Comparison of ENCODE assay signal across 8 cellular contexts in the genomic region with DNA sequence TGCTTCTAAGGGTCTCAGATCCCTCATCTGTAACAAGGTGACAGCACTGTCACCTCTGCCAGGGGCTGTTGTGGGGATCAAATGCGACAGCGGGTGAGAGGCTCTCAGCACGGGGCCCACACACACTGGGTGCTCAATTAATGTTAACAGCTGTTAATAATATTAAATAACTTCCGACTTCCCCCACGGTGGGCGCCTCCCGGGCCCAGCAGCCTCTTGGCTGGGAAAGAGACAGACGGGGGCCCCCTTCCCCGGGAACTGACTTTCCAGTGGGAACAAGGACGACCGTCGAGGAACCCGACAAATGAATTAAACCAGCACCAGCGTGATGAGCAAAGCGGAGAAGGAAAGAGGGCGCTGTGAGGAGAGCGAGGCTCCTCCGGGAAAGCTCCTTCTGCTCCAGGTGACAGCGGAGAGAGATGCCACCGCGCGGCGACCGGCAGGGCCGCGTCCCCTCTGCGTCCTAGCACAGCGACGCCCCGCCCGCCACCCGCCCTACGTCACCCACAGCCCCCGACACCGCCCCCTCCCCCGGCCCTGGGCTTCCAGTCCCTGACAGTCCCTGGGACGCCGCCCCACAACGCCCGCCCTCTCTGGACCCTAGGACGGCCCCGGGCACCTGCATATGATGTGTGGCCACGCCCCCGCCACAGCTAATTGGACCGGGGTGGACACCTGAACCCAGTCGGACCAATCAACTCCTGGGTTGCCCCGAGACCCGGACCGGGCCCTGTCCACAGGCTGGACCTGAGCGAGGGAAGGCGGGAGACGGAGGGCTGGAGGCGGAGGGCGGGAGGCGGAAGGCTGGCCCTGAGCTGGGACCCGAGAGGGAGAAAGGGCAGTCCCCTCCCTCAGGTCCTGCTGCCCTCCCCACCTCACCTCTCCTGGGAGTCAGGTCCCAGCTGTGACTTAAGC. TPM values are rescaled to one million over a fixed set of nuclear protein-coding genes. Genes with fewer than 3 reads are reported as not detected.
A peak's percentile ranks its signal among the peaks of the same experiment; 100 is the strongest.
DNase-seq lines count a peak whose midpoint lies in the region; ATAC-seq and TF ChIP-seq lines count a peak whose summit lies in the region.

No MANE protein-coding gene starts in this region.

- H3K4me1 Mint-ChIP-seq in naive thymus-derived CD4-positive, alpha-beta T cell: peaks cover 0 to 16% (median 11%) of the 10 kb centered on the region in 7 donors

- H3K27ac ChIP-seq in coronary artery (no peak overlapping the region), brain microvascular endothelial cell (no peak overlapping the region)
- H3K27ac ChIP-seq in naive thymus-derived CD4-positive, alpha-beta T cell (ENCODE audit: low read depth, low read length): no peak overlapping the region

- H3K9me3 Mint-ChIP-seq in naive thymus-derived CD4-positive, alpha-beta T cell: peaks cover 0 to 2% (median 0%) of the 10 kb centered on the region in 11 donors

- in situ Hi-C loops in brain microvascular endothelial cell (cut with HindIII; ENCODE audit: low pct_ligation_motif_present, low sequenced_read_pairs): loop anchor here (25.0 kb wide), 1 partner anchor 1448 kb away; a partner anchor contains a TSS

- CTCF ChIA-PET in naive thymus-derived CD4-positive, alpha-beta T cell (lab: Charles Lee): no interaction called here

- no peaks in the 10 kb centered on the region for H3K36me3 Mint-ChIP-seq in naive thymus-derived CD4-positive, alpha-beta T cell

- peak; percentile 92 for DNase-seq in DMS153 treated with DMSO at 0.1 percent for 48 hours (lab: John Stamatoyannopoulos, UW; ENCODE audit: unreplicated experiment)
- peak; percentile 77 to 95 for DNase-seq in NCI-H526 (lab: John Stamatoyannopoulos, UW)
- no peak for DNase-seq in coronary artery (ENCODE audit: low spot score)
- peak in 2 of 9 donors; percentile 7 to 28 for DNase-seq in naive thymus-derived CD4-positive, alpha-beta T cell
- DNase-seq in NCI-H2196 (lab: John Stamatoyannopoulos, UW; ENCODE audit: unreplicated experiment): no peak
- no peak for DNase-seq in EL
- DNase-seq in brain microvascular endothelial cell: no peak

- H3K4me3 Mint-ChIP-seq in naive thymus-derived CD4-positive, alpha-beta T cell: peak overlapping the region in 9 of 10 donors; percentile 44 to 80 (median 66)

- H3K27me3 Mint-ChIP-seq in naive thymus-derived CD4-positive, alpha-beta T cell: peaks cover 25 to 72% (median 45%) of the 10 kb centered on the region in 5 donors

- intact Hi-C loops in naive thymus-derived CD4-positive, alpha-beta T cell (cut with micrococcal nuclease): no loop called here

- H3K36me3 ChIP-seq in naive thymus-derived CD4-positive, alpha-beta T cell (ENCODE audit: control insufficient read depth in 2 of 3, insufficient read depth in 3 of 3, low read length in 3 of 3): no peaks in the 10 kb centered on the region
- no peaks in the 10 kb centered on the region for H3K36me3 ChIP-seq in brain microvascular endothelial cell (replicated peaks)

- H3K4me3 ChIP-seq in coronary artery (peak overlapping the region; percentile 36), brain microvascular endothelial cell (ENCODE audit: low read depth, low read length) (no peak overlapping the region)
- H3K4me3 ChIP-seq in naive thymus-derived CD4-positive, alpha-beta T cell (ENCODE audit: low read length): no peak overlapping the region

- H3K27ac Mint-ChIP-seq in naive thymus-derived CD4-positive, alpha-beta T cell: peak overlapping the region in 1 of 9 donors; percentile 36

- H3K9me3 ChIP-seq in naive thymus-derived CD4-positive, alpha-beta T cell (ENCODE audit: control insufficient read depth in 2 of 3, low read length in 3 of 3): no peaks in the 10 kb centered on the region

- peak; percentile 74 for ATAC-seq in naive thymus-derived CD4-positive, alpha-beta T cell
- ATAC-seq in HG03457 (IDR thresholded peaks at IDR 0.05; ENCODE audit: unreplicated experiment): no peak

- POLR2A ChIA-PET in naive thymus-derived CD4-positive, alpha-beta T cell (lab: Charles Lee): no interaction called here

- TF ChIP-seq CTCF in coronary artery (IDR thresholded peaks at IDR 0.05) (no peak), brain microvascular endothelial cell (IDR thresholded peaks at IDR 0.05; ENCODE audit: low read depth, low read length, missing control alignments) (no peak)

- peaks cover 0 to 8% of the 10 kb centered on the region in 2 donors for H3K4me1 ChIP-seq in naive thymus-derived CD4-positive, alpha-beta T cell (ENCODE audit: control insufficient read depth in 2 of 2, insufficient read depth in 2 of 2, low read length in 2 of 2)

- H3K27me3 ChIP-seq in naive thymus-derived CD4-positive, alpha-beta T cell (ENCODE audit: control insufficient read depth in 2 of 2, insufficient read depth in 2 of 2, low read length in 2 of 2): peaks cover 0 to 9% of the 10 kb centered on the region in 2 donors
- H3K27me3 ChIP-seq in brain microvascular endothelial cell (replicated peaks): peaks cover 38% of the 10 kb centered on the region

RNA-seq across cellular contexts. Expression of a gene that starts 38.2 kb away (rescaled TPM):
- total RNA-seq in naive thymus-derived CD4-positive, alpha-beta T cell: 1 to 10 TPM in 2 of 5 experiments, under 1 TPM in 3; 0.08 to 3.6 (median 0.22) TPM
- polyA plus RNA-seq in naive thymus-derived CD4-positive, alpha-beta T cell: not detected

Comparison
In these comparisons a context has a peak if more than half of its experiments do, and no peak if none do; other contexts are left out.
1. DNase-seq: peak in DMS153 treated with DMSO at 0.1 percent for 48 hours (single experiment) and NCI-H526 (2 of 2); none in coronary artery (single experiment), NCI-H2196 (single experiment), EL (single experiment) and brain microvascular endothelial cell (single experiment).